8 cellular contexts compared by ENCODE assay signal in the genomic region with DNA sequence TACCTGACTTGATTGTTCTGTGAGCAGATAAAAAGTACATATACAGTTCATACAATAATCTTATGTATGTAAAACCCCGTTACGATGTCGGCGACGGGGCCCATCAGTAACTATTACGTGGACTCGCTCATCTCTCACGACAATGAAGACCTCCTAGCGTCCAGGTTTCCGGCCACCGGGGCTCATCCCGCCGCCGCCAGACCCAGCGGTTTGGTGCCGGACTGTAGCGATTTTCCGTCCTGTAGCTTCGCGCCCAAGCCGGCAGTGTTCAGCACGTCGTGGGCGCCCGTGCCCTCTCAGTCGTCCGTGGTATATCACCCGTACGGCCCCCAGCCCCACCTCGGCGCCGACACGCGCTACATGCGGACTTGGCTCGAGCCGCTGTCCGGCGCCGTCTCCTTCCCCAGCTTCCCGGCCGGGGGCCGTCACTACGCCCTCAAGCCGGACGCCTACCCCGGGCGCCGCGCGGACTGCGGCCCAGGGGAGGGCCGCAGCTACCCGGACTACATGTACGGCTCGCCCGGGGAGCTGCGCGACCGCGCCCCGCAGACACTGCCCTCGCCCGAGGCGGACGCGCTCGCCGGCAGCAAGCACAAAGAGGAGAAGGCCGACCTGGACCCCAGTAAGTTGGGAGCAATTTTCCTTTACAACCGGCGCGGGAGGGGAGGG. TPM values are rescaled to one million over a fixed set of nuclear protein-coding genes. Genes with fewer than 3 reads are reported as not detected.
DNase-seq lines count a peak whose midpoint lies in the region; ATAC-seq and TF ChIP-seq lines count a peak whose summit lies in the region.

TSS of gene HOXC9 (plus strand) at position 57 of the 669 bp plus-strand sequence. CDS start at position 85, 28 bp downstream.

- ATAC-seq in naive thymus-derived CD4-positive, alpha-beta T cell, result no peak

- peaks cover 12% of the 10 kb centered on the region for H3K4me1 Mint-ChIP-seq in MCF 10A (ENCODE audit: insufficient read depth, unreplicated experiment)
- H3K4me1 Mint-ChIP-seq in naive thymus-derived CD4-positive, alpha-beta T cell, result peaks cover 14 to 46% (median 25%) of the 10 kb centered on the region in 7 donors

- CTCF ChIA-PET in AG04450 (lab: Charles Lee), result interaction anchor here (0.6 to 3.5 kb wide), 3 partner anchors 192 to 251 kb away, joined by 3 to 16 read pairs (median 4); no protein-coding TSS in a partner anchor
- CTCF ChIA-PET in MCF 10A (lab: Yijun Ruan, JAX), result interaction anchor here (0.5 to 12.4 kb wide), 19 partner anchors 13 to 358 kb away, joined by 3 to 200 read pairs (median 5); partner anchors contain the start of genes HOXC10, HOXC13 and HOXC5
- CTCF ChIA-PET in naive thymus-derived CD4-positive, alpha-beta T cell (lab: Charles Lee), result interaction anchor here (1.2 to 1.3 kb wide), 2 partner anchors 8 to 194 kb away, joined by 3 read pairs; no protein-coding TSS in a partner anchor

- intact Hi-C loops in MCF 10A (cut with micrococcal nuclease), result loop anchor here (10.0 kb wide), 1 partner anchor 365 kb away; the partner anchor contains the start of gene GPR84
- intact Hi-C loops in naive thymus-derived CD4-positive, alpha-beta T cell (cut with micrococcal nuclease), result loop anchor here in 1 of 2 donors (10.0 kb wide), 1 partner anchor 375 kb away; no protein-coding TSS in a partner anchor

- no peaks in the 10 kb centered on the region for H3K27me3 Mint-ChIP-seq in MCF 10A (ENCODE audit: insufficient read depth, unreplicated experiment)
- H3K27me3 Mint-ChIP-seq in naive thymus-derived CD4-positive, alpha-beta T cell, result peaks cover 88 to 98% (median 92%) of the 10 kb centered on the region in 5 donors

- H3K4me3 ChIP-seq in AG04450 (ENCODE audit: low read depth, low read length), result peak within 1 kb of the TSS; percentile 32
- H3K4me3 ChIP-seq in naive thymus-derived CD4-positive, alpha-beta T cell (ENCODE audit: low read length), result no peak within 1 kb of the TSS

- TF ChIP-seq CTCF in AG04450 (IDR thresholded peaks at IDR 0.05; ENCODE audit: low read depth, low read length) (no peak), MCF 10A (IDR thresholded peaks at IDR 0.05; ENCODE audit: unreplicated experiment) (no peak)

- peak within 1 kb of the TSS; percentile 89 for H3K4me3 Mint-ChIP-seq in MCF 10A (ENCODE audit: unreplicated experiment)
- H3K4me3 Mint-ChIP-seq in naive thymus-derived CD4-positive, alpha-beta T cell, result peak within 1 kb of the TSS; percentile 27 to 68 (median 58)

- H3K27ac ChIP-seq in AG04450 (ENCODE audit: low read depth, low read length), result no peak within 1 kb of the TSS
- no peak within 1 kb of the TSS for H3K27ac ChIP-seq in naive thymus-derived CD4-positive, alpha-beta T cell (ENCODE audit: low read depth, low read length)

- peaks cover 9% of the 10 kb centered on the region; the same call in 1 of the 2 replicates for H3K9me3 ChIP-seq in AG04450 (ENCODE audit: control insufficient read depth, insufficient read depth, low read length)
- H3K9me3 ChIP-seq in naive thymus-derived CD4-positive, alpha-beta T cell (ENCODE audit: control insufficient read depth in 2 of 3, low read length in 3 of 3), result no peaks in the 10 kb centered on the region

- POLR2A ChIA-PET in AG04450 (lab: Yijun Ruan, JAX) (interaction anchor here (0.9 kb wide), 1 partner anchor 13 kb away, joined by 3 read pairs; no protein-coding TSS in a partner anchor), MCF 10A (lab: Yijun Ruan, JAX) (interaction anchor here (0.6 to 2.7 kb wide), 36 partner anchors 9 to 382 kb away, joined by 3 to 37 read pairs (median 4); partner anchors contain the start of genes CALCOCO1, CBX5, COPZ1 and HNRNPA1)
- POLR2A ChIA-PET in naive thymus-derived CD4-positive, alpha-beta T cell (lab: Charles Lee), result interaction anchor here (0.6 to 0.8 kb wide), 2 partner anchors 11 to 282 kb away, joined by 3 read pairs; no protein-coding TSS in a partner anchor

- peaks cover 9% of the 10 kb centered on the region for H3K36me3 Mint-ChIP-seq in MCF 10A (ENCODE audit: insufficient read depth, unreplicated experiment)
- H3K36me3 Mint-ChIP-seq in naive thymus-derived CD4-positive, alpha-beta T cell, result peaks cover 0 to 2% (median 0%) of the 10 kb centered on the region in 5 donors

- BruUV-seq in MCF 10A (replicated peaks; lab: Mats Ljungman, UMichigan), result TSS peak; percentile 84

- H3K4me1 ChIP-seq in naive thymus-derived CD4-positive, alpha-beta T cell (ENCODE audit: control insufficient read depth in 2 of 2, insufficient read depth in 2 of 2, low read length in 2 of 2), result peaks cover 19 to 28% of the 10 kb centered on the region in 2 donors

- no peak for DNase-seq in AG04450 (ENCODE audit: low read depth, low spot score)
- no peak for DNase-seq in HT1080 (ENCODE audit: low read depth)
- DNase-seq in MCF 10A (ENCODE audit: unreplicated experiment), result peak; percentile 35
- no peak for DNase-seq in naive thymus-derived CD4-positive, alpha-beta T cell
- DNase-seq in NCI-H2029 (lab: John Stamatoyannopoulos, UW), result no peak
- no peak for DNase-seq in stimulated activated CD4-positive, alpha-beta T cell treated with anti-CD3 and anti-CD28 coated beads, Interleukin-15, amount 100 ng/mL, for 24 hours
- DNase-seq in COLO829 (ENCODE audit: low spot score), result no peak
- DNase-seq in activated effector memory CD4-positive, alpha-beta T cell treated with anti-CD3 and anti-CD28 coated beads, Interleukin-2, amount 50 U/mL, for 16 hours, result no peak

- H3K27me3 ChIP-seq in AG04450 (ENCODE audit: control insufficient read depth, insufficient read depth, low read length), result peaks cover 98% of the 10 kb centered on the region
- peaks cover 34 to 84% of the 10 kb centered on the region in 2 donors for H3K27me3 ChIP-seq in naive thymus-derived CD4-positive, alpha-beta T cell (ENCODE audit: control insufficient read depth in 2 of 2, insufficient read depth in 2 of 2, low read length in 2 of 2)

- H3K36me3 ChIP-seq in naive thymus-derived CD4-positive, alpha-beta T cell (ENCODE audit: control insufficient read depth in 2 of 3, insufficient read depth in 3 of 3, low read length in 3 of 3), result no peaks in the 10 kb centered on the region

- no peaks in the 10 kb centered on the region for H3K9me3 Mint-ChIP-seq in MCF 10A (ENCODE audit: unreplicated experiment)
- H3K9me3 Mint-ChIP-seq in naive thymus-derived CD4-positive, alpha-beta T cell, result peaks cover 0 to 2% (median 0%) of the 10 kb centered on the region in 11 donors

- H3K27ac Mint-ChIP-seq in MCF 10A (ENCODE audit: low read depth, unreplicated experiment), result peak within 1 kb of the TSS; percentile 97
- peak within 1 kb of the TSS in 3 of 9 donors; percentile 47 to 72 (median 66) for H3K27ac Mint-ChIP-seq in naive thymus-derived CD4-positive, alpha-beta T cell

RNA-seq across cellular contexts. Expression of gene HOXC9, which starts in this region (rescaled TPM):
- not detected in 2 replicates for polyA plus RNA-seq in AG04450 (2011; rRNA removed)
- polyA minus RNA-seq in AG04450 (2011; rRNA and poly(A)+ RNA removed), result not detected in 2 replicates
- 9.7 and 12.2 TPM in 2 replicates for total RNA-seq in HT1080 (2014; rRNA removed; shearing (Covaris generic))
- polyA plus RNA-seq in HT1080 (2015; cell fraction: cytosol; rRNA removed), result 5.6 and 7.5 TPM in 2 replicates
- polyA plus RNA-seq in HT1080 (2015; cell fraction: nucleus; rRNA removed), result 6.2 and 6.7 TPM in 2 replicates
- 5.2 and 6.0 TPM in 2 replicates for total RNA-seq in MCF 10A (2022)
- total RNA-seq in naive thymus-derived CD4-positive, alpha-beta T cell, result not detected
- polyA plus RNA-seq in naive thymus-derived CD4-positive, alpha-beta T cell, result not detected
